9 cellular contexts compared by ENCODE assay signal in genomic region chr22:36323855-36324331, GRCh38.
DNase-seq lines count a peak whose midpoint lies in the region; TF ChIP-seq lines count a peak whose summit lies in the region.
"Had no signal": no experiment of that assay in that cellular context is flagged by ENCODE, and none has a peak within 500 bp of the region (broad histone marks: within the 10 kb centered on the region; RNA-seq: fewer than 3 reads in every experiment).

No MANE protein-coding gene starts in this region.

- peak overlapping the region in 1 of 2 experiments; percentile 31 for H2BK12ac ChIP-seq in mesenchymal stem cell (ENCODE audit: low read length in 2 of 2)

- no peak overlapping the region for H4K8ac ChIP-seq in mesenchymal stem cell (ENCODE audit: low read length)

- no peak overlapping the region for H3K23ac ChIP-seq in mesenchymal stem cell (ENCODE audit: low read length in 2 of 2)

- H3K4me2 ChIP-seq in mesenchymal stem cell (ENCODE audit: low read length, poor library complexity, severe bottlenecking) = no peak overlapping the region

- no peak overlapping the region for H2BK120ac ChIP-seq in mesenchymal stem cell (ENCODE audit: low read depth, low read length)

- peak overlapping the region; percentile 14 for H2BK5ac ChIP-seq in mesenchymal stem cell (ENCODE audit: low read depth, low read length, poor library complexity, severe bottlenecking)

- no peak for TF ChIP-seq CTCF in Peyer's patch (IDR thresholded peaks at IDR 0.05)
- no peak for TF ChIP-seq CTCF in coronary artery (IDR thresholded peaks at IDR 0.05)
- TF ChIP-seq CTCF in glutamatergic neuron (IDR thresholded peaks at IDR 0.05; ENCODE audit: partially characterized antibody, unreplicated experiment) = no peak

- H3K4ac ChIP-seq in mesenchymal stem cell (ENCODE audit: low read depth in 1 of 2, low read length in 2 of 2) = no peak overlapping the region

- no peak overlapping the region for H2BK15ac ChIP-seq in mesenchymal stem cell (ENCODE audit: low read depth, poor library complexity, severe bottlenecking)

- H4K91ac ChIP-seq in mesenchymal stem cell (ENCODE audit: low read length) = peak overlapping the region; percentile 75

- no peak for TF ChIP-seq POLR2A in Peyer's patch (IDR thresholded peaks at IDR 0.05)

- no peak overlapping the region for H3K27ac Mint-ChIP-seq in glutamatergic neuron (ENCODE audit: unreplicated experiment)

- peak overlapping the region; percentile 25 to 49 for H3K18ac ChIP-seq in mesenchymal stem cell (ENCODE audit: low read depth in 1 of 2, low read length in 2 of 2)

- H3K9ac ChIP-seq in mesenchymal stem cell (ENCODE audit: low read length) = peak overlapping the region; percentile 82

- no peak overlapping the region for H3K4me3 Mint-ChIP-seq in glutamatergic neuron (ENCODE audit: unreplicated experiment)

- H3K9me3 ChIP-seq in Peyer's patch = no peaks in the 10 kb centered on the region
- no peaks in the 10 kb centered on the region for H3K9me3 ChIP-seq in mesenchymal stem cell (ENCODE audit: control insufficient read depth, low read length)

- DNase-seq in Peyer's patch = no peak
- DNase-seq in coronary artery (ENCODE audit: low spot score) = peak; percentile 93
- DNase-seq in mesenchymal stem cell = peak; percentile 44
- peak; percentile 67 for DNase-seq in stromal cell of bone marrow (ENCODE audit: low read depth)
- no peak for DNase-seq in T-helper 2 cell
- DNase-seq in DMS79 (lab: John Stamatoyannopoulos, UW) = no peak
- DNase-seq in glutamatergic neuron = no peak
- no peak for DNase-seq in RKO (ENCODE audit: low spot score)
- DNase-seq: NCI-H82 had no signal

- no peaks in the 10 kb centered on the region for H3K79me1 ChIP-seq in mesenchymal stem cell (replicated peaks; ENCODE audit: low read length, poor library complexity, severe bottlenecking)

- H3K14ac ChIP-seq in mesenchymal stem cell (ENCODE audit: low read length in 2 of 2) = no peak overlapping the region

- H3K9me3 Mint-ChIP-seq in glutamatergic neuron (ENCODE audit: unreplicated experiment) = peaks cover 4% of the 10 kb centered on the region

- H2AK5ac ChIP-seq in mesenchymal stem cell (ENCODE audit: low read length, severe bottlenecking) = peak overlapping the region; percentile 65

- WGBS in mesenchymal stem cell = 89% methylated on average over 21 of the region's 21 CpGs

- peaks cover 5 to 58% (median 17%) of the 10 kb centered on the region in 4 donors for H3K4me1 ChIP-seq in Peyer's patch
- peaks cover 62% of the 10 kb centered on the region for H3K4me1 ChIP-seq in mesenchymal stem cell (ENCODE audit: control insufficient read depth, insufficient read depth, low read depth, low read length)

- H3K27me3 Mint-ChIP-seq in glutamatergic neuron (ENCODE audit: unreplicated experiment) = peaks cover 4% of the 10 kb centered on the region

- H3K36me3 ChIP-seq in Peyer's patch (peaks cover 0 to 95% (median 2%) of the 10 kb centered on the region in 3 donors), mesenchymal stem cell (ENCODE audit: control insufficient read depth in 1 of 2, insufficient read depth in 2 of 2, low read depth in 1 of 2, low read length in 2 of 2) (peaks cover 77 to 85% of the 10 kb centered on the region in 2 experiments)

- H2AFZ ChIP-seq in mesenchymal stem cell (ENCODE audit: low read depth, low read length) = no peak overlapping the region

- no peaks in the 10 kb centered on the region for H3K36me3 Mint-ChIP-seq in glutamatergic neuron (ENCODE audit: unreplicated experiment)

- H3K27ac ChIP-seq in Peyer's patch = peak overlapping the region; percentile 71 to 91 (median 86)
- peak overlapping the region; percentile 98 to 99 for H3K27ac ChIP-seq in coronary artery
- H3K27ac ChIP-seq in mesenchymal stem cell (ENCODE audit: low read length, poor library complexity, severe bottlenecking) = peak overlapping the region; percentile 99

- H3K4me3 ChIP-seq in Peyer's patch (no peak overlapping the region), coronary artery (peak overlapping the region; percentile 52), mesenchymal stem cell (ENCODE audit: insufficient read depth in 1 of 2, low read depth in 1 of 2, low read length in 2 of 2) (peak overlapping the region in 1 of 2 experiments; percentile 42)

- peaks cover 12% of the 10 kb centered on the region for H3K4me1 Mint-ChIP-seq in glutamatergic neuron (ENCODE audit: low read depth, unreplicated experiment)

- no peaks in the 10 kb centered on the region for H3K27me3 ChIP-seq in Peyer's patch
- no peaks in the 10 kb centered on the region for H3K27me3 ChIP-seq in mesenchymal stem cell (ENCODE audit: control insufficient read depth in 1 of 2, insufficient read depth in 1 of 2, low read length in 2 of 2)

Comparison
In these comparisons a context has a peak if more than half of its experiments do, and no peak if none do; other contexts are left out.
1. DNase-seq: peak in coronary artery (single experiment), mesenchymal stem cell (single experiment) and stromal cell of bone marrow (single experiment); none in Peyer's patch (0 of 3), T-helper 2 cell (0 of 5), DMS79 (single experiment), glutamatergic neuron (single experiment) and RKO (single experiment).
2. Peak in every context shown above with its lines, with median percentiles within 50 percentile points of each other: H3K27ac ChIP-seq.